In genomic region chr9:83706703-83707517, GRCh38 we compare ENCODE assay signal across 8 cellular contexts. TPM values are rescaled to one million over a fixed set of nuclear protein-coding genes. Genes with fewer than 3 reads are reported as not detected.
DNase-seq lines count a peak whose midpoint lies in the region; ATAC-seq and TF ChIP-seq lines count a peak whose summit lies in the region.

No MANE protein-coding gene starts in this region.

- H3K4me1 Mint-ChIP-seq in activated naive CD4-positive, alpha-beta T cell treated with anti-CD3 and anti-CD28 coated beads for 36 hours (ENCODE audit: low read depth): peaks cover 44% of the 10 kb centered on the region

- POLR2A ChIA-PET in AG04450 (lab: Yijun Ruan, JAX) (interaction anchor here (0.6 kb wide), 1 partner anchor 45 kb away, joined by 4 read pairs; no protein-coding TSS in a partner anchor), RWPE1 (lab: Yijun Ruan, JAX; ENCODE audit: low non-redundant PET) (interaction anchor here (0.8 kb wide), 1 partner anchor 84 kb away, joined by 3 read pairs; the partner anchor contains the start of gene IDNK)

- peak overlapping the region; percentile 98 for H3K27ac Mint-ChIP-seq in activated naive CD4-positive, alpha-beta T cell treated with anti-CD3 and anti-CD28 coated beads for 36 hours

- CTCF ChIA-PET in AG04450 (lab: Charles Lee) (interaction anchor here (0.6 to 1.3 kb wide), 3 partner anchors 25 to 373 kb away, joined by 3 read pairs; no protein-coding TSS in a partner anchor), RWPE1 (lab: Yijun Ruan, JAX) (no interaction called here)
- CTCF ChIA-PET in activated naive CD4-positive, alpha-beta T cell treated with anti-CD3 and anti-CD28 coated beads for 36 hours (lab: Charles Lee): interaction anchor here (0.6 to 1.6 kb wide), 3 partner anchors 58 to 83 kb away, joined by 3 to 6 read pairs (median 3); no protein-coding TSS in a partner anchor

- peak overlapping the region; percentile 91 for H3K4me3 ChIP-seq in AG04450 (ENCODE audit: low read depth, low read length)
- H3K4me3 ChIP-seq in heart right ventricle: peak overlapping the region; percentile 73 to 99 (median 95)
- peak overlapping the region; percentile 97 for H3K4me3 ChIP-seq in psoas muscle
- H3K4me3 ChIP-seq in uterus: peak overlapping the region; percentile 94 to 95

- H3K27me3 Mint-ChIP-seq in activated naive CD4-positive, alpha-beta T cell treated with anti-CD3 and anti-CD28 coated beads for 36 hours (ENCODE audit: low read depth): no peaks in the 10 kb centered on the region

- intact Hi-C loops in activated naive CD4-positive, alpha-beta T cell treated with anti-CD3 and anti-CD28 coated beads for 36 hours (cut with micrococcal nuclease): loop anchor here (1.0 to 10.0 kb wide), 3 partner anchors 9 to 232 kb away; no protein-coding TSS in a partner anchor
- intact Hi-C loops in heart right ventricle (cut with DNase I): loop anchor here in 5 of 10 donors (5.0 to 10.0 kb wide), 3 partner anchors 52 to 490 kb away; partner anchors contain the start of gene IDNK (in 4 of the 5)
- intact Hi-C loops in psoas muscle (cut with DNase I): loop anchor here in 1 of 2 donors (5.0 kb wide), 1 partner anchor 85 kb away; the partner anchor contains the start of gene IDNK
- intact Hi-C loops in uterus (cut with DNase I; ENCODE audit: low total_unique reads): no loop called here

- H3K9me3 Mint-ChIP-seq in activated naive CD4-positive, alpha-beta T cell treated with anti-CD3 and anti-CD28 coated beads for 36 hours: no peaks in the 10 kb centered on the region

- H3K36me3 ChIP-seq in heart right ventricle (peaks cover 0 to 5% (median 0%) of the 10 kb centered on the region in 9 donors), psoas muscle (ENCODE audit: insufficient read depth in 1 of 2, low read depth in 1 of 2) (no peaks in the 10 kb centered on the region), uterus (no peaks in the 10 kb centered on the region)

- peak overlapping the region; percentile 89 for H3K4me3 Mint-ChIP-seq in activated naive CD4-positive, alpha-beta T cell treated with anti-CD3 and anti-CD28 coated beads for 36 hours

- peaks cover 0 to 55% (median 39%) of the 10 kb centered on the region in 9 donors for H3K4me1 ChIP-seq in heart right ventricle
- H3K4me1 ChIP-seq in psoas muscle: peaks cover 34% of the 10 kb centered on the region
- H3K4me1 ChIP-seq in uterus: no peaks in the 10 kb centered on the region

- H3K9me3 ChIP-seq in AG04450 (ENCODE audit: control insufficient read depth, insufficient read depth, low read length): peaks cover 7% of the 10 kb centered on the region; the same call in 1 of the 2 replicates
- H3K9me3 ChIP-seq in heart right ventricle: peaks cover 0 to 7% (median 0%) of the 10 kb centered on the region in 11 donors
- H3K9me3 ChIP-seq in psoas muscle: no peaks in the 10 kb centered on the region
- H3K9me3 ChIP-seq in uterus: no peaks in the 10 kb centered on the region

- 0 to 1% methylated on average over 38 to 42 of the region's 42 CpGs for WGBS in heart right ventricle, 2 donors
- 0 to 1% (median 1%) methylated on average over 35 to 42 of the region's 42 CpGs for WGBS in psoas muscle, 3 donors

- peak overlapping the region; percentile 93 for H3K27ac ChIP-seq in AG04450 (ENCODE audit: low read depth, low read length)
- H3K27ac ChIP-seq in RWPE1: peak overlapping the region; percentile 97
- peak overlapping the region; percentile 94 to 99 (median 96) for H3K27ac ChIP-seq in heart right ventricle
- H3K27ac ChIP-seq in psoas muscle: peak overlapping the region; percentile 100
- H3K27ac ChIP-seq in uterus: peak overlapping the region; percentile 95

- H3K27me3 ChIP-seq in AG04450 (ENCODE audit: control insufficient read depth, insufficient read depth, low read length) (no peaks in the 10 kb centered on the region), heart right ventricle (no peaks in the 10 kb centered on the region), psoas muscle (ENCODE audit: insufficient read depth in 3 of 3, low read length in 2 of 3) (no peaks in the 10 kb centered on the region), uterus (no peaks in the 10 kb centered on the region)

- TF ChIP-seq CTCF in AG04450 (IDR thresholded peaks at IDR 0.05; ENCODE audit: low read depth, low read length) (no peak), RWPE1 (conservative IDR thresholded peaks at IDR 0.05; ENCODE audit: low read depth) (no peak), heart right ventricle (IDR thresholded peaks at IDR 0.05) (no peak), psoas muscle (IDR thresholded peaks at IDR 0.05) (no peak), uterus (IDR thresholded peaks at IDR 0.05) (no peak)

- no peak for TF ChIP-seq POLR2A in uterus (IDR thresholded peaks at IDR 0.05)

- peaks cover 19% of the 10 kb centered on the region for H3K36me3 Mint-ChIP-seq in activated naive CD4-positive, alpha-beta T cell treated with anti-CD3 and anti-CD28 coated beads for 36 hours (ENCODE audit: low read depth)

- ATAC-seq in GM18909 (IDR thresholded peaks at IDR 0.05; ENCODE audit: poor library complexity, unreplicated experiment): peak; percentile 14
- ATAC-seq in HG03175 (IDR thresholded peaks at IDR 0.05; ENCODE audit: unreplicated experiment): peak; percentile 17
- ATAC-seq in heart right ventricle: peak; percentile 2 to 56 (median 9)
- peak; percentile 10 to 37 (median 20) for ATAC-seq in psoas muscle

- DNase-seq in AG04450 (ENCODE audit: low read depth, low spot score) (no peak), RWPE1 (ENCODE audit: low spot score) (no peak), heart right ventricle (peak; percentile 38 to 44), psoas muscle (peak; percentile 46 to 75), uterus (peak; percentile 22 to 33)
- DNase-seq in activated naive CD4-positive, alpha-beta T cell treated with anti-CD3 and anti-CD28 coated beads for 36 hours: peak; percentile 51

RNA-seq across cellular contexts. Expression of gene UBQLN1, which starts 0.8 kb away (rescaled TPM):
- polyA plus RNA-seq in AG04450 (2011; rRNA removed) (124 and 127 TPM in 2 replicates), heart right ventricle (10 to 100 TPM; 20.2 to 43.7 TPM), psoas muscle (100 to 1,000 TPM in 2 of 3 donors, 10 to 100 TPM in 1; 89.3 to 237 (median 129) TPM)
- polyA minus RNA-seq in AG04450 (2011; rRNA and poly(A)+ RNA removed): 177 and 191 TPM in 2 replicates
- total RNA-seq in activated naive CD4-positive, alpha-beta T cell treated with anti-CD3 and anti-CD28 coated beads for 36 hours: 10 to 100 TPM; 84.8 to 87.1 TPM
- total RNA-seq in heart right ventricle (100 to 1,000 TPM in 5 of 10 donors, 10 to 100 TPM in 5; 86.1 to 123 (median 99.2) TPM), psoas muscle (100 to 1,000 TPM; 105 to 212 (median 156) TPM), uterus (100 to 1,000 TPM in 2 of 4 donors, 10 to 100 TPM in 2; 66.8 to 155 (median 98.1) TPM)

Comparison
In these comparisons a context has a peak if more than half of its experiments do, and no peak if none do; other contexts are left out.
1. DNase-seq: peak in activated naive CD4-positive, alpha-beta T cell treated with anti-CD3 and anti-CD28 coated beads for 36 hours (single experiment), heart right ventricle (2 of 2), psoas muscle (2 of 2) and uterus (2 of 2); none in AG04450 (single experiment) and RWPE1 (single experiment).
2. Peak in every context shown above with its lines, with median percentiles within 50 percentile points of each other: H3K27ac ChIP-seq, H3K4me3 ChIP-seq and ATAC-seq.